Comparison of ENCODE assay signal across 17 cellular contexts in the genomic region with DNA sequence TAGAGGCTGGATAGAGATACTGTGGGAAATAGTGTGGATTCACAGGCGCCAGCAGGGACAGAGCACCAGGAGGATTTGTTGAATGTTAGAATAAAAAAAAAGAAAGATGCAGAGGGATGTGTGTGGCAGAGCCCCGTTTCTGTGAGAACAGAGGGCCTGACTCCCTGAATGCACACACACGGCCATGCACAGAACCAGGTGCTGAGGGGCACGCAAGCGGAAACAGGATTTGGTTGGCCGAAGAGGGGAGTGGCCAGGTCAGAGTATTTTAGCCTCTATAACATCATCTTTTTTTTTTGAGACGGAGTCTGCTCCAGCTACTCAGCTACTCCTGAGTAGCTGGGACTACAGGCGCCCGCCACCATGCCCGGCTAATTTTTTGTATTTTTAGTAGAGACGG. TPM values are rescaled to one million over a fixed set of nuclear protein-coding genes. Genes with fewer than 3 reads are reported as not detected.
DNase-seq lines count a peak whose midpoint lies in the region; ATAC-seq and TF ChIP-seq lines count a peak whose summit lies in the region.
"Had no signal": no experiment of that assay in that cellular context is flagged by ENCODE, and none has a peak within 500 bp of the region (broad histone marks: within the 10 kb centered on the region; RNA-seq: fewer than 3 reads in every experiment).

No MANE protein-coding gene starts in this region.

- ATAC-seq in activated naive CD4-positive, alpha-beta T cell treated with anti-CD3 and anti-CD28 coated beads, Interleukin-2, amount 50 U/mL, for 72 hours, result no peak
- ATAC-seq: A549, GM23338 had no signal

- intact Hi-C loops in cardiac septum (cut with DNase I), result no loop called here

- POLR2A ChIA-PET in HEK293 (lab: Yijun Ruan, JAX), result interaction anchor here (0.6 kb wide), 1 partner anchor 1095 kb away, joined by 3 read pairs; no protein-coding TSS in a partner anchor
- POLR2A ChIA-PET in RWPE1 (lab: Yijun Ruan, JAX; ENCODE audit: low non-redundant PET), result no interaction called here

- DNase-seq in RWPE1 (ENCODE audit: low spot score), result no peak
- no peak for DNase-seq in cardiac septum (ENCODE audit: low spot score)
- no peak for DNase-seq in activated naive CD4-positive, alpha-beta T cell treated with anti-CD3 and anti-CD28 coated beads, Interleukin-2, amount 50 U/mL, for 72 hours (ENCODE audit: low spot score in 2 of 2)
- DNase-seq in AG08395 (ENCODE audit: low spot score), result no peak
- DNase-seq in NCI-H187 treated with DMSO at 0.1 percent for 48 hours (lab: John Stamatoyannopoulos, UW), result no peak
- DNase-seq: 8988T; ACHN; CD4-positive, alpha-beta T cell; CD8-positive, alpha-beta memory T cell; DMS53; DMS79 treated with DMSO at 0.1 percent for 48 hours; GF-D8; HCEC 1CT had no signal

- H3K36me3 ChIP-seq in BLaER1 treated with 17β-estradiol and CSF1 and Interleukin-3, amounts not matched to agents 10 nM and 100 nM, result peaks cover 5 to 45% (median 27%) of the 10 kb centered on the region in 11 experiments; a peak in 21 of 22 replicates
- H3K36me3 ChIP-seq in HEK293 (ENCODE audit: control insufficient read depth in 2 of 2, insufficient read depth in 1 of 2, low read length in 2 of 2), result peaks cover 3 to 19% of the 10 kb centered on the region in 2 experiments; a peak in 2 of 3 replicates

- H4K20me1 ChIP-seq in BLaER1 treated with 17β-estradiol and CSF1 and Interleukin-3, amounts not matched to agents 10 nM and 100 nM, result peaks cover 0 to 10% (median 0%) of the 10 kb centered on the region in 11 experiments; a peak in 5 of 22 replicates

- peaks cover 0 to 7% of the 10 kb centered on the region in 2 donors for H3K36me3 Mint-ChIP-seq in activated naive CD4-positive, alpha-beta T cell treated with anti-CD3 and anti-CD28 coated beads, Interleukin-2, amount 50 U/mL, for 72 hours

- H3K9me3 Mint-ChIP-seq in activated naive CD4-positive, alpha-beta T cell treated with anti-CD3 and anti-CD28 coated beads, Interleukin-2, amount 50 U/mL, for 72 hours, result no peaks in the 10 kb centered on the region
- H3K9me3 Mint-ChIP-seq: CD4-positive, alpha-beta T cell; CD8-positive, alpha-beta memory T cell; GM23338 had no signal

- H3K4me3 ChIP-seq in BLaER1 treated with 17β-estradiol and CSF1 and Interleukin-3, amounts not matched to agents 10 nM and 100 nM, result no peak overlapping the region
- H3K4me3 ChIP-seq in HEK293 (ENCODE audit: low read depth, low read length), result no peak overlapping the region
- H3K4me3 ChIP-seq: A549, GM23338 had no signal

- H3K4me2 ChIP-seq in BLaER1 treated with 17β-estradiol and CSF1 and Interleukin-3, amounts not matched to agents 10 nM and 100 nM, result peak overlapping the region in 7 of 11 experiments; percentile 6 to 63 (median 41); a peak in 12 of 22 replicates
- H3K4me2 ChIP-seq: A549, GM23338 had no signal

- H3K27ac Mint-ChIP-seq in activated naive CD4-positive, alpha-beta T cell treated with anti-CD3 and anti-CD28 coated beads, Interleukin-2, amount 50 U/mL, for 72 hours, result no peak overlapping the region
- H3K27ac Mint-ChIP-seq: CD4-positive, alpha-beta T cell; CD8-positive, alpha-beta memory T cell; GM23338 had no signal

- H3K27ac ChIP-seq in BLaER1 treated with 17β-estradiol and CSF1 and Interleukin-3, amounts not matched to agents 10 nM and 100 nM, result no peak overlapping the region
- H3K27ac ChIP-seq in HEK293 (ENCODE audit: extremely low read depth, low read depth, low read length), result no peak overlapping the region
- H3K27ac ChIP-seq in RWPE1, result 0 out of 2 replicates have a peak overlapping the region, but pooled peaks have one; percentile 3
- H3K27ac ChIP-seq: A549 had no signal

- TF ChIP-seq CTCF in HEK293 (tag by site-specific recombination; IDR thresholded peaks at IDR 0.05), result no peak
- no peak for TF ChIP-seq CTCF in RWPE1 (conservative IDR thresholded peaks at IDR 0.05; ENCODE audit: low read depth)

- peaks cover 6 to 50% (median 26%) of the 10 kb centered on the region in 10 experiments for H3K4me1 ChIP-seq in BLaER1 treated with 17β-estradiol and CSF1 and Interleukin-3, amounts not matched to agents 10 nM and 100 nM
- no peaks in the 10 kb centered on the region for H3K4me1 ChIP-seq in HEK293 (ENCODE audit: control insufficient read depth, insufficient read depth, low read length)
- H3K4me1 ChIP-seq: A549 had no signal

- peaks cover 0 to 12% (median 0%) of the 10 kb centered on the region in 11 experiments; a peak in 5 of 22 replicates for H3K27me3 ChIP-seq in BLaER1 treated with 17β-estradiol and CSF1 and Interleukin-3, amounts not matched to agents 10 nM and 100 nM

- CTCF ChIA-PET in HEK293 (lab: Yijun Ruan, JAX) (no interaction called here), RWPE1 (lab: Yijun Ruan, JAX) (no interaction called here)

- H3K9me3 ChIP-seq in BLaER1 treated with 17β-estradiol and CSF1 and Interleukin-3, amounts not matched to agents 10 nM and 100 nM (replicated peaks in 1 of 11), result no peaks in the 10 kb centered on the region
- no peaks in the 10 kb centered on the region for H3K9me3 ChIP-seq in HEK293 (ENCODE audit: control insufficient read depth, insufficient read depth, low read depth, low read length)
- H3K9me3 ChIP-seq: A549 had no signal

- 0 out of 22 replicates have a peak overlapping the region, but pooled peaks of 1 of the 11 experiments have one; percentile 5 for H3K9ac ChIP-seq in BLaER1 treated with 17β-estradiol and CSF1 and Interleukin-3, amounts not matched to agents 10 nM and 100 nM

TF ChIP-seq in HEK293, 187 proteins besides CTCF, POLR2A, EP300 and RAD21:
- TF ChIP-seq ZNF394 (tag by site-specific recombination; IDR thresholded peaks at IDR 0.05; ENCODE audit: borderline replicate concordance), result peak; percentile 72; the same call in 1 of the 2 replicates
- no peak for TF ChIP-seq ZNF423 (tag by site-specific recombination; IDR thresholded peaks at IDR 0.05)
TF ChIP-seq in HEK293: peak in this region for 1.

RNA-seq across cellular contexts. Expression of gene IQCE, which starts 21.9 kb away (rescaled TPM):
- total RNA-seq in cardiac septum, result 13.3 TPM
- 1 to 10 TPM; 7.3 to 9.5 TPM for total RNA-seq in activated naive CD4-positive, alpha-beta T cell treated with anti-CD3 and anti-CD28 coated beads, Interleukin-2, amount 50 U/mL, for 72 hours

RNA-seq across cellular contexts. Expression of gene BRAT1, which starts 25.3 kb away (rescaled TPM):
- total RNA-seq in cardiac septum, result 12.8 TPM
- total RNA-seq in activated naive CD4-positive, alpha-beta T cell treated with anti-CD3 and anti-CD28 coated beads, Interleukin-2, amount 50 U/mL, for 72 hours, result 10 to 100 TPM; 26.5 to 37.5 TPM

RNA-seq across cellular contexts. Expression of gene TTYH3, which starts 51.1 kb away (rescaled TPM):
- total RNA-seq in cardiac septum, result 17.1 TPM
- 10 to 100 TPM; 23.8 to 28.3 TPM for total RNA-seq in activated naive CD4-positive, alpha-beta T cell treated with anti-CD3 and anti-CD28 coated beads, Interleukin-2, amount 50 U/mL, for 72 hours
